1 cellular context compared by ENCODE assay signal in the genomic region with DNA sequence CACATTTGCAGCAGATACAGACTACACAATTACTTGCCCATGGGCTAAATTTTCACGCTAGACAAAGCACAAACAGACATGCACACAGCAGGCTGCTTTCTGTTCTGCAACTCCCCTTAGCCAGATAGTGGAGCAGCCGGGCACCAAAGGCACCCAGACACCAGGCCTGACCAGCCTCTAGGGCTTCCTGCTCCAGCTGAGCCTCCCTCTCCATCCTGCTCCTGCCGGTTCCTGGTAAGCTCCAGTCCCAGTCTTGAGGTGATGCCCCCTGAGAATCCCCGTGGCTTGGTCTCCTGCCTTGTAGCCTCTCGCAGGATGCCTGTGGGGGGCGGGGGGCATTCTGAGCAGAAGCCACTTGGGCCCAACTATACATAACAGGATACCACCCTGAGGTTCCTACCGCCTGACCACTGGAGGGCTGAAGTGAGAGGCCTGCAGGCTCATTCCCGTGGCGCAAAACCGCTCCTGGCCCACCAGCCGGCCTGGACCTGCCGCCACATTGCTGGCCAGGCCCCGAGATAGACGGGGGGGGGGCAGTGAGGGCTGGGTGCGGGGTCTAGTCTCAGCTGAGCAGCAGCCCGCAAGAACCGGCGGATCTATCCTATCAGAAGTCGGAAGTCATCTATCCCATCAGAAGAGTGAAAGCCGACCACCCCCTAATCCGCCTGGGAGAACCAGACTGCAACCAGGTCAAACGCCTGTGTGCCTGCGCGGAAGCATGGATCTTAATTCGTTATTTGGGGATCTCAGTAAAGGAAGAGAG.
A peak's percentile ranks its signal among the peaks of the same experiment; 100 is the strongest.
TF ChIP-seq lines count a peak whose summit lies in the region.

No MANE protein-coding gene starts in this region.

TF ChIP-seq in K562, 482 proteins besides CTCF, POLR2A, EP300 and RAD21 (continued from another document and continues in another):
- no peak for TF ChIP-seq FOXA3 (CRISPR knock-in tag; conservative IDR thresholded peaks at IDR 0.05 in 1 of 2, IDR thresholded peaks at IDR 0.05 in 1 of 2)
- TF ChIP-seq ZNF764 (CRISPR knock-in tag; IDR thresholded peaks at IDR 0.05; ENCODE audit: low read depth) = no peak
- TF ChIP-seq, protein P1, sequence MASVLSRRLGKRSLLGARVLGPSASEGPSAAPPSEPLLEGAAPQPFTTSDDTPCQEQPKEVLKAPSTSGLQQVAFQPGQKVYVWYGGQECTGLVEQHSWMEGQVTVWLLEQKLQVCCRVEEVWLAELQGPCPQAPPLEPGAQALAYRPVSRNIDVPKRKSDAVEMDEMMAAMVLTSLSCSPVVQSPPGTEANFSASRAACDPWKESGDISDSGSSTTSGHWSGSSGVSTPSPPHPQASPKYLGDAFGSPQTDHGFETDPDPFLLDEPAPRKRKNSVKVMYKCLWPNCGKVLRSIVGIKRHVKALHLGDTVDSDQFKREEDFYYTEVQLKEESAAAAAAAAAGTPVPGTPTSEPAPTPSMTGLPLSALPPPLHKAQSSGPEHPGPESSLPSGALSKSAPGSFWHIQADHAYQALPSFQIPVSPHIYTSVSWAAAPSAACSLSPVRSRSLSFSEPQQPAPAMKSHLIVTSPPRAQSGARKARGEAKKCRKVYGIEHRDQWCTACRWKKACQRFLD (CRISPR knock-in tag; IDR thresholded peaks at IDR 0.05) = no peak
- TF ChIP-seq SOX6 (IDR thresholded peaks at IDR 0.05) = no peak
- no peak for TF ChIP-seq TAF9B (IDR thresholded peaks at IDR 0.05; ENCODE audit: partially characterized antibody)
- TF ChIP-seq KDM1A (IDR thresholded peaks at IDR 0.05) = no peak
- no peak for TF ChIP-seq FOSL1 (tag; conservative IDR thresholded peaks at IDR 0.05)
- no peak for TF ChIP-seq JUND (IDR thresholded peaks at IDR 0.05; ENCODE audit: borderline replicate concordance, low read depth, low read length)
- no peak for TF ChIP-seq JUND (tag; IDR thresholded peaks at IDR 0.05; ENCODE audit: borderline replicate concordance, low read depth, low read length)
- TF ChIP-seq NCOA6 (IDR thresholded peaks at IDR 0.05) = no peak
- TF ChIP-seq CREBBP (IDR thresholded peaks at IDR 0.05; ENCODE audit: low read depth, low read length) = no peak
- TF ChIP-seq EP400 (IDR thresholded peaks at IDR 0.05) = peak; percentile 12; the same call in 1 of the 2 replicates
- no peak for TF ChIP-seq KAT2B (IDR thresholded peaks at IDR 0.05; ENCODE audit: low read depth, low read length)
- TF ChIP-seq, protein P2, sequence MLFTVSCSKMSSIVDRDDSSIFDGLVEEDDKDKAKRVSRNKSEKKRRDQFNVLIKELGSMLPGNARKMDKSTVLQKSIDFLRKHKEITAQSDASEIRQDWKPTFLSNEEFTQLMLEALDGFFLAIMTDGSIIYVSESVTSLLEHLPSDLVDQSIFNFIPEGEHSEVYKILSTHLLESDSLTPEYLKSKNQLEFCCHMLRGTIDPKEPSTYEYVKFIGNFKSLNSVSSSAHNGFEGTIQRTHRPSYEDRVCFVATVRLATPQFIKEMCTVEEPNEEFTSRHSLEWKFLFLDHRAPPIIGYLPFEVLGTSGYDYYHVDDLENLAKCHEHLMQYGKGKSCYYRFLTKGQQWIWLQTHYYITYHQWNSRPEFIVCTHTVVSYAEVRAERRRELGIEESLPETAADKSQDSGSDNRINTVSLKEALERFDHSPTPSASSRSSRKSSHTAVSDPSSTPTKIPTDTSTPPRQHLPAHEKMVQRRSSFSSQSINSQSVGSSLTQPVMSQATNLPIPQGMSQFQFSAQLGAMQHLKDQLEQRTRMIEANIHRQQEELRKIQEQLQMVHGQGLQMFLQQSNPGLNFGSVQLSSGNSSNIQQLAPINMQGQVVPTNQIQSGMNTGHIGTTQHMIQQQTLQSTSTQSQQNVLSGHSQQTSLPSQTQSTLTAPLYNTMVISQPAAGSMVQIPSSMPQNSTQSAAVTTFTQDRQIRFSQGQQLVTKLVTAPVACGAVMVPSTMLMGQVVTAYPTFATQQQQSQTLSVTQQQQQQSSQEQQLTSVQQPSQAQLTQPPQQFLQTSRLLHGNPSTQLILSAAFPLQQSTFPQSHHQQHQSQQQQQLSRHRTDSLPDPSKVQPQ (CRISPR knock-in tag; IDR thresholded peaks at IDR 0.05; ENCODE audit: borderline replicate concordance) = no peak
- no peak; the same call in 1 of the 2 replicates for TF ChIP-seq RB1 (IDR thresholded peaks at IDR 0.05; ENCODE audit: low read depth)
- TF ChIP-seq, protein P3, sequence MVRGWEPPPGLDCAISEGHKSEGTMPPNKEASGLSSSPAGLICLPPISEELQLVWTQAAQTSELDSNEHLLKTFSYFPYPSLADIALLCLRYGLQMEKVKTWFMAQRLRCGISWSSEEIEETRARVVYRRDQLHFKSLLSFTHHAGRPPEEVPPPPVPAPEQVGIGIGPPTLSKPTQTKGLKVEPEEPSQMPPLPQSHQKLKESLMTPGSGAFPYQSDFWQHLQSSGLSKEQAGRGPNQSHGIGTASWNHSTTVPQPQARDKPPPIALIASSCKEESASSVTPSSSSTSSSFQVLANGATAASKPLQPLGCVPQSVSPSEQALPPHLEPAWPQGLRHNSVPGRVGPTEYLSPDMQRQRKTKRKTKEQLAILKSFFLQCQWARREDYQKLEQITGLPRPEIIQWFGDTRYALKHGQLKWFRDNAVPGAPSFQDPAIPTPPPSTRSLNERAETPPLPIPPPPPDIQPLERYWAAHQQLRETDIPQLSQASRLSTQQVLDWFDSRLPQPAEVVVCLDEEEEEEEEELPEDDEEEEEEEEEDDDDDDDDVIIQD (CRISPR knock-in tag; IDR thresholded peaks at IDR 0.05) = no peak
- TF ChIP-seq HLTF (IDR thresholded peaks at IDR 0.05) = no peak
- no peak for TF ChIP-seq STAG1 (CRISPR knock-in tag; IDR thresholded peaks at IDR 0.05; ENCODE audit: borderline replicate concordance)
- TF ChIP-seq, protein P4, sequence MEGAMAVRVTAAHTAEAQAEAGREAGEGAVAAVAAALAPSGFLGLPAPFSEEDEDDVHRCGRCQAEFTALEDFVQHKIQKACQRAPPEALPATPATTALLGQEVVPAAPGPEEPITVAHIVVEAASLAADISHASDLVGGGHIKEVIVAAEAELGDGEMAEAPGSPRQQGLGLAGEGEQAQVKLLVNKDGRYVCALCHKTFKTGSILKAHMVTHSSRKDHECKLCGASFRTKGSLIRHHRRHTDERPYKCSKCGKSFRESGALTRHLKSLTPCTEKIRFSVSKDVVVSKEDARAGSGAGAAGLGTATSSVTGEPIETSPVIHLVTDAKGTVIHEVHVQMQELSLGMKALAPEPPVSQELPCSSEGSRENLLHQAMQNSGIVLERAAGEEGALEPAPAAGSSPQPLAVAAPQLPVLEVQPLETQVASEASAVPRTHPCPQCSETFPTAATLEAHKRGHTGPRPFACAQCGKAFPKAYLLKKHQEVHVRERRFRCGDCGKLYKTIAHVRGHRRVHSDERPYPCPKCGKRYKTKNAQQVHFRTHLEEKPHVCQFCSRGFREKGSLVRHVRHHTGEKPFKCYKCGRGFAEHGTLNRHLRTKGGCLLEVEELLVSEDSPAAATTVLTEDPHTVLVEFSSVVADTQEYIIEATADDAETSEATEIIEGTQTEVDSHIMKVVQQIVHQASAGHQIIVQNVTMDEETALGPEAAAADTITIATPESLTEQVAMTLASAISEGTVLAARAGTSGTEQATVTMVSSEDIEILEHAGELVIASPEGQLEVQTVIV (CRISPR knock-in tag; IDR thresholded peaks at IDR 0.05; ENCODE audit: borderline replicate concordance) = no peak
- no peak for TF ChIP-seq TEAD4 (IDR thresholded peaks at IDR 0.05; ENCODE audit: low read length)
- no peak for TF ChIP-seq TEAD4 (CRISPR knock-in tag; IDR thresholded peaks at IDR 0.05; ENCODE audit: borderline replicate concordance)
- no peak for TF ChIP-seq SIX5 (IDR thresholded peaks at IDR 0.05; ENCODE audit: borderline replicate concordance in 1 of 2, insufficient read depth in 1 of 2, low read depth in 1 of 2, low read length in 2 of 2)
- TF ChIP-seq POLR2G (IDR thresholded peaks at IDR 0.05; ENCODE audit: low read depth, low read length) = peak; percentile 70
- no peak for TF ChIP-seq SMC3 (conservative IDR thresholded peaks at IDR 0.05; ENCODE audit: insufficient read depth, low read depth, low read length)
- TF ChIP-seq, protein P5, sequence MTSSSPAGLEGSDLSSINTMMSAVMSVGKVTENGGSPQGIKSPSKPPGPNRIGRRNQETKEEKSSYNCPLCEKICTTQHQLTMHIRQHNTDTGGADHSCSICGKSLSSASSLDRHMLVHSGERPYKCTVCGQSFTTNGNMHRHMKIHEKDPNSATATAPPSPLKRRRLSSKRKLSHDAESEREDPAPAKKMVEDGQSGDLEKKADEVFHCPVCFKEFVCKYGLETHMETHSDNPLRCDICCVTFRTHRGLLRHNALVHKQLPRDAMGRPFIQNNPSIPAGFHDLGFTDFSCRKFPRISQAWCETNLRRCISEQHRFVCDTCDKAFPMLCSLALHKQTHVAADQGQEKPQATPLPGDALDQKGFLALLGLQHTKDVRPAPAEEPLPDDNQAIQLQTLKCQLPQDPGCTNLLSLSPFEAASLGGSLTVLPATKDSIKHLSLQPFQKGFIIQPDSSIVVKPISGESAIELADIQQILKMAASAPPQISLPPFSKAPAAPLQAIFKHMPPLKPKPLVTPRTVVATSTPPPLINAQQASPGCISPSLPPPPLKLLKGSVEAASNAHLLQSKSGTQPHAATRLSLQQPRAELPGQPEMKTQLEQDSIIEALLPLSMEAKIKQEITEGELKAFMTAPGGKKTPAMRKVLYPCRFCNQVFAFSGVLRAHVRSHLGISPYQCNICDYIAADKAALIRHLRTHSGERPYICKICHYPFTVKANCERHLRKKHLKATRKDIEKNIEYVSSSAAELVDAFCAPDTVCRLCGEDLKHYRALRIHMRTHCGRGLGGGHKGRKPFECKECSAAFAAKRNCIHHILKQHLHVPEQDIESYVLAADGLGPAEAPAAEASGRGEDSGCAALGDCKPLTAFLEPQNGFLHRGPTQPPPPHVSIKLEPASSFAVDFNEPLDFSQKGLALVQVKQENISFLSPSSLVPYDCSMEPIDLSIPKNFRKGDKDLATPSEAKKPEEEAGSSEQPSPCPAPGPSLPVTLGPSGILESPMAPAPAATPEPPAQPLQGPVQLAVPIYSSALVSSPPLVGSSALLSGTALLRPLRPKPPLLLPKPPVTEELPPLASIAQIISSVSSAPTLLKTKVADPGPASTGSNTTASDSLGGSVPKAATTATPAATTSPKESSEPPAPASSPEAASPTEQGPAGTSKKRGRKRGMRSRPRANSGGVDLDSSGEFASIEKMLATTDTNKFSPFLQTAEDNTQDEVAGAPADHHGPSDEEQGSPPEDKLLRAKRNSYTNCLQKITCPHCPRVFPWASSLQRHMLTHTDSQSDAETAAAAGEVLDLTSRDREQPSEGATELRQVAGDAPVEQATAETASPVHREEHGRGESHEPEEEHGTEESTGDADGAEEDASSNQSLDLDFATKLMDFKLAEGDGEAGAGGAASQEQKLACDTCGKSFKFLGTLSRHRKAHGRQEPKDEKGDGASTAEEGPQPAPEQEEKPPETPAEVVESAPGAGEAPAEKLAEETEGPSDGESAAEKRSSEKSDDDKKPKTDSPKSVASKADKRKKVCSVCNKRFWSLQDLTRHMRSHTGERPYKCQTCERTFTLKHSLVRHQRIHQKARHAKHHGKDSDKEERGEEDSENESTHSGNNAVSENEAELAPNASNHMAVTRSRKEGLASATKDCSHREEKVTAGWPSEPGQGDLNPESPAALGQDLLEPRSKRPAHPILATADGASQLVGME (CRISPR knock-in tag; IDR thresholded peaks at IDR 0.05) = 0 out of 2 replicates have a peak, but pooled peaks have one; percentile 71
- TF ChIP-seq ZNF79 (CRISPR knock-in tag; IDR thresholded peaks at IDR 0.05; ENCODE audit: low read depth) = no peak
- TF ChIP-seq GABPB1 (CRISPR knock-in tag; IDR thresholded peaks at IDR 0.05) = no peak
- no peak for TF ChIP-seq KLF16 (IDR thresholded peaks at IDR 0.05)
- TF ChIP-seq HNRNPH1 (optimal IDR thresholded peaks at IDR 0.05; ENCODE audit: low read depth, low read length) = no peak
- no peak for TF ChIP-seq ZNF551 (CRISPR knock-in tag; IDR thresholded peaks at IDR 0.05)
- TF ChIP-seq, protein P6, sequence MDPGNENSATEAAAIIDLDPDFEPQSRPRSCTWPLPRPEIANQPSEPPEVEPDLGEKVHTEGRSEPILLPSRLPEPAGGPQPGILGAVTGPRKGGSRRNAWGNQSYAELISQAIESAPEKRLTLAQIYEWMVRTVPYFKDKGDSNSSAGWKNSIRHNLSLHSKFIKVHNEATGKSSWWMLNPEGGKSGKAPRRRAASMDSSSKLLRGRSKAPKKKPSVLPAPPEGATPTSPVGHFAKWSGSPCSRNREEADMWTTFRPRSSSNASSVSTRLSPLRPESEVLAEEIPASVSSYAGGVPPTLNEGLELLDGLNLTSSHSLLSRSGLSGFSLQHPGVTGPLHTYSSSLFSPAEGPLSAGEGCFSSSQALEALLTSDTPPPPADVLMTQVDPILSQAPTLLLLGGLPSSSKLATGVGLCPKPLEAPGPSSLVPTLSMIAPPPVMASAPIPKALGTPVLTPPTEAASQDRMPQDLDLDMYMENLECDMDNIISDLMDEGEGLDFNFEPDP (CRISPR knock-in tag; IDR thresholded peaks at IDR 0.05) = no peak
- TF ChIP-seq, protein P7, sequence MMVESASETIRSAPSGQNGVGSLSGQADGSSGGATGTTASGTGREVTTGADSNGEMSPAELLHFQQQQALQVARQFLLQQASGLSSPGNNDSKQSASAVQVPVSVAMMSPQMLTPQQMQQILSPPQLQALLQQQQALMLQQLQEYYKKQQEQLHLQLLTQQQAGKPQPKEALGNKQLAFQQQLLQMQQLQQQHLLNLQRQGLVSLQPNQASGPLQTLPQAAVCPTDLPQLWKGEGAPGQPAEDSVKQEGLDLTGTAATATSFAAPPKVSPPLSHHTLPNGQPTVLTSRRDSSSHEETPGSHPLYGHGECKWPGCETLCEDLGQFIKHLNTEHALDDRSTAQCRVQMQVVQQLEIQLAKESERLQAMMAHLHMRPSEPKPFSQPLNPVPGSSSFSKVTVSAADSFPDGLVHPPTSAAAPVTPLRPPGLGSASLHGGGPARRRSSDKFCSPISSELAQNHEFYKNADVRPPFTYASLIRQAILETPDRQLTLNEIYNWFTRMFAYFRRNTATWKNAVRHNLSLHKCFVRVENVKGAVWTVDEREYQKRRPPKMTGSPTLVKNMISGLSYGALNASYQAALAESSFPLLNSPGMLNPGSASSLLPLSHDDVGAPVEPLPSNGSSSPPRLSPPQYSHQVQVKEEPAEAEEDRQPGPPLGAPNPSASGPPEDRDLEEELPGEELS (CRISPR knock-in tag; IDR thresholded peaks at IDR 0.05; ENCODE audit: borderline replicate concordance) = no peak
- TF ChIP-seq, protein P8, sequence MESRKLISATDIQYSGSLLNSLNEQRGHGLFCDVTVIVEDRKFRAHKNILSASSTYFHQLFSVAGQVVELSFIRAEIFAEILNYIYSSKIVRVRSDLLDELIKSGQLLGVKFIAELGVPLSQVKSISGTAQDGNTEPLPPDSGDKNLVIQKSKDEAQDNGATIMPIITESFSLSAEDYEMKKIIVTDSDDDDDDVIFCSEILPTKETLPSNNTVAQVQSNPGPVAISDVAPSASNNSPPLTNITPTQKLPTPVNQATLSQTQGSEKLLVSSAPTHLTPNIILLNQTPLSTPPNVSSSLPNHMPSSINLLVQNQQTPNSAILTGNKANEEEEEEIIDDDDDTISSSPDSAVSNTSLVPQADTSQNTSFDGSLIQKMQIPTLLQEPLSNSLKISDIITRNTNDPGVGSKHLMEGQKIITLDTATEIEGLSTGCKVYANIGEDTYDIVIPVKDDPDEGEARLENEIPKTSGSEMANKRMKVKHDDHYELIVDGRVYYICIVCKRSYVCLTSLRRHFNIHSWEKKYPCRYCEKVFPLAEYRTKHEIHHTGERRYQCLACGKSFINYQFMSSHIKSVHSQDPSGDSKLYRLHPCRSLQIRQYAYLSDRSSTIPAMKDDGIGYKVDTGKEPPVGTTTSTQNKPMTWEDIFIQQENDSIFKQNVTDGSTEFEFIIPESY (CRISPR knock-in tag; IDR thresholded peaks at IDR 0.05) = no peak
- TF ChIP-seq LCOR (CRISPR knock-in tag; IDR thresholded peaks at IDR 0.05) = no peak
- 0 out of 2 replicates have a peak, but pooled peaks have one; percentile 15 for TF ChIP-seq L3MBTL2 (IDR thresholded peaks at IDR 0.05)
- TF ChIP-seq COPS2 (conservative IDR thresholded peaks at IDR 0.05) = no peak
- no peak for TF ChIP-seq IFI16 (CRISPR knock-in tag; IDR thresholded peaks at IDR 0.05)
- no peak for TF ChIP-seq TCF7 (IDR thresholded peaks at IDR 0.05; ENCODE audit: borderline replicate concordance)
- TF ChIP-seq SIN3B (IDR thresholded peaks at IDR 0.05; ENCODE audit: low read depth) = no peak
- peak; percentile 49; the same call in 1 of the 2 replicates for TF ChIP-seq ZBTB7A (IDR thresholded peaks at IDR 0.05; ENCODE audit: borderline replicate concordance, control insufficient read depth, low read depth, low read length)
